ENCODE assay signal across 8 cellular contexts in the genomic region with DNA sequence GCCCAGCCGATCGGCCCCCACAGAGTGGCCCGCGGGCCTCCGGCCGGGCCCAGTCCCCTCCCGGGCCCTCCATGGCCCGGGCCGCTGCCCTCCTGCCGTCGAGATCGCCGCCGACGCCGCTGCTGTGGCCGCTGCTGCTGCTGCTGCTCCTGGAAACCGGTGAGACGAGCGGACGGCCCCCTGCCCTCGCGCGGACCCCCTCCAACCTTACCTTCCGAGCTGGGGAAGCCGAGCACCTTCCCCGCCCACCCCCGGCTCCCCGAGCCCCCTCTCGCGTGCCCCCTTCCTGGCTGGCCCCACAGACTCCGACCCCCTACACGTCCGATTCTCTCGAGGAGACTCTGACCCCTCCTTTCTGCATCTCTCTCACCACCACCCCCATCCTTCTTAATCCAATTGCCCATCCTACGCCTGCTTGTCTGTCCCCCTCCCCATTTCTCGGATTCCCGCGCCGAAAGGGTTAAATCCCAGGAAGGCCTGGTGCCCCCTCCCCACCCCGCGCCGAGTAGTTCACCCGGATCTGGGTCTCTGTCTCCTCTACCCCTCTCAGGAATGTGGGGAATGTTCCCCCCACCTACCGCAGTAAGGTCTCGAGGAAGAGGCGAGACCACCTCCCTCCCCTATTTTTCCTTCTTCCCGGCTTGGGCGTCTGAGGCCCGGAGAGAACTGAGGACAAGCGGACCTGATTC. TPM values are rescaled to one million over a fixed set of nuclear protein-coding genes. Genes with fewer than 3 reads are reported as not detected.
DNase-seq lines count a peak whose midpoint lies in the region; ATAC-seq, FAIRE-seq and TF ChIP-seq lines count a peak whose summit lies in the region.

No MANE protein-coding gene starts in this region.

- H3K4me3 ChIP-seq in HUES48 (ENCODE audit: low read depth, low read length) (peak overlapping the region; percentile 74), HepG2 (replicated peaks in 1 of 3; ENCODE audit: insufficient read depth in 1 of 3, low read depth in 2 of 3, low read length in 3 of 3) (peak overlapping the region; percentile 76 to 95 (median 84))

- H3K9ac ChIP-seq in HUES48 (ENCODE audit: low read depth, low read length) (peak overlapping the region; percentile 72), HepG2 (ENCODE audit: insufficient read depth, low read depth, low read length) (peak overlapping the region; percentile 100)

- H3K4me1 Mint-ChIP-seq in brain, result peaks cover 40% of the 10 kb centered on the region
- peaks cover 22% of the 10 kb centered on the region for H3K4me1 Mint-ChIP-seq in type B pancreatic cell (ENCODE audit: unreplicated experiment)

- no peak for TF ChIP-seq EP300 in HepG2 (IDR thresholded peaks at IDR 0.05; ENCODE audit: low read depth in 2 of 2, low read length in 2 of 2)
- no peak for TF ChIP-seq EP300 in HepG2 (CRISPR knock-in tag; IDR thresholded peaks at IDR 0.05; ENCODE audit: borderline replicate concordance)

- TF ChIP-seq POLR2A in HepG2 (IDR thresholded peaks at IDR 0.05; ENCODE audit: insufficient read depth in 1 of 2, low read depth in 2 of 2, low read length in 2 of 2) (0 out of 4 replicates have a peak, but pooled peaks of 1 of the 2 experiments have one; percentile 19), GM12892 (IDR thresholded peaks at IDR 0.05; ENCODE audit: low read depth, low read length) (no peak)

- ATAC-seq in HepG2 (no peak), GM21367 (IDR thresholded peaks at IDR 0.05; ENCODE audit: unreplicated experiment) (no peak), HG03469 (IDR thresholded peaks at IDR 0.05; ENCODE audit: unreplicated experiment) (no peak)

- peak overlapping the region; percentile 95 for H3K4me2 ChIP-seq in HepG2 (ENCODE audit: low read depth, low read length)

- H3K4me3 Mint-ChIP-seq in brain (peak overlapping the region; percentile 92 to 99 (median 98)), type B pancreatic cell (peak overlapping the region; percentile 96)

- H3K9me3 Mint-ChIP-seq in brain (peaks cover 0 to 4% (median 0%) of the 10 kb centered on the region in 5 experiments), type B pancreatic cell (no peaks in the 10 kb centered on the region)

- H3K9me3 ChIP-seq in HUES48 (ENCODE audit: control insufficient read depth, insufficient read depth, low read length), result no peaks in the 10 kb centered on the region
- no peaks in the 10 kb centered on the region for H3K9me3 ChIP-seq in HepG2 (ENCODE audit: low read length)

- POLR2A ChIA-PET in HepG2 (lab: Yijun Ruan, JAX), result interaction anchor here (1.0 to 2.0 kb wide), 19 partner anchors 10 to 231 kb away, joined by 3 to 23 read pairs (median 5); a partner anchor contains a TSS

- FAIRE-seq in HepG2 (lab: Jason Lieb, UNC) (no peak), GM12892 (lab: Jason Lieb, UNC) (no peak)

- peaks cover 36% of the 10 kb centered on the region for H4K20me1 ChIP-seq in HepG2 (ENCODE audit: insufficient read depth, low read length)

- in situ Hi-C loops in HepG2 (cut with HindIII; ENCODE audit: extremely low pct_ligation_motif_present, low pct_unique_long_range_greater_than_20kb), result loop anchor here (5.0 to 10.0 kb wide), 2 partner anchors 52 to 159 kb away; no protein-coding TSS in a partner anchor

- H3K36me3 Mint-ChIP-seq in brain (peaks cover 2% of the 10 kb centered on the region), type B pancreatic cell (no peaks in the 10 kb centered on the region)

- H2AFZ ChIP-seq in HepG2 (ENCODE audit: low read length), result no peak overlapping the region

- intact Hi-C loops in HepG2 (cut with micrococcal nuclease; ENCODE audit: unreplicated experiment), result loop anchor here (2.0 to 10.0 kb wide), 2 partner anchors 44 to 108 kb away; a partner anchor contains a TSS

- H3K36me3 ChIP-seq in HUES48 (ENCODE audit: control insufficient read depth, insufficient read depth, low read length) (peaks cover 9% of the 10 kb centered on the region), HepG2 (replicated peaks in 1 of 2; ENCODE audit: control insufficient read depth in 1 of 2, insufficient read depth in 2 of 2, low read length in 2 of 2) (peaks cover 0 to 4% of the 10 kb centered on the region in 2 experiments; a peak in 2 of 5 replicates)

- peak overlapping the region; percentile 95 to 99 (median 97) for H3K27ac Mint-ChIP-seq in brain
- peak overlapping the region; percentile 97 for H3K27ac Mint-ChIP-seq in type B pancreatic cell

- peaks cover 54% of the 10 kb centered on the region for H3K79me2 ChIP-seq in HepG2 (ENCODE audit: insufficient read depth, low read length)

- no peak for TF ChIP-seq CTCF in brain (conservative IDR thresholded peaks at IDR 0.05)
- TF ChIP-seq CTCF in HepG2 (CRISPR knock-in tag; IDR thresholded peaks at IDR 0.05), result no peak
- no peak for TF ChIP-seq CTCF in type B pancreatic cell (conservative IDR thresholded peaks at IDR 0.05)

- H3K27me3 ChIP-seq in HUES48 (ENCODE audit: control insufficient read depth, insufficient read depth, low read length) (peaks cover 3% of the 10 kb centered on the region; the same call in 1 of the 2 replicates), HepG2 (ENCODE audit: control insufficient read depth in 1 of 2, insufficient read depth in 2 of 2, low read length in 2 of 2) (no peaks in the 10 kb centered on the region; a peak in 1 of 5 replicates)

- no TSS peak for BruUV-seq in HepG2 (replicated peaks; lab: Mats Ljungman, UMichigan)

- TF ChIP-seq RAD21 in HepG2 (CRISPR knock-in tag; IDR thresholded peaks at IDR 0.05), result peak; percentile 63; the same call in 1 of the 2 replicates

- peak; percentile 13 for DNase-seq in AG08395 (ENCODE audit: low spot score)
- DNase-seq in HepG2 (ENCODE audit: low spot score), result no peak
- peak; percentile 86 for DNase-seq in type B pancreatic cell (ENCODE audit: extremely low spot score, unreplicated experiment)
- DNase-seq in GM12892 (ENCODE audit: insufficient read length), result no peak

- H3K27ac ChIP-seq in HUES48 (ENCODE audit: low read depth, low read length), result peak overlapping the region; percentile 97
- H3K27ac ChIP-seq in HepG2 (ENCODE audit: extremely low read length, insufficient read depth, low read length), result peak overlapping the region; percentile 95

- WGBS in HepG2 (ENCODE audit: low lambda C conversion rate), result 3% methylated on average over 28 of the region's 51 CpGs

- CTCF ChIA-PET in HepG2 (lab: Yijun Ruan, JAX; ENCODE audit: low intra/inter-chr PET ratio, low total read pairs), result interaction anchor here (1.1 to 3.8 kb wide), 4 partner anchors 39 to 69 kb away, joined by 4 to 50 read pairs (median 20); a partner anchor contains a TSS

- peaks cover 19% of the 10 kb centered on the region for H3K4me1 ChIP-seq in HUES48 (ENCODE audit: control insufficient read depth, insufficient read depth, low read length)
- peaks cover 51% of the 10 kb centered on the region for H3K4me1 ChIP-seq in HepG2 (ENCODE audit: insufficient read depth, low read length)

- peaks cover 20% of the 10 kb centered on the region for H3K27me3 Mint-ChIP-seq in brain
- H3K27me3 Mint-ChIP-seq in type B pancreatic cell, result no peaks in the 10 kb centered on the region

RNA-seq across cellular contexts. Expression of a gene that starts 0.5 kb away (rescaled TPM):
- polyA plus RNA-seq in brain (ENCODE audit: insufficient read depth, low read depth, low replicate concordance), result 49.8 TPM
- total RNA-seq in HepG2 (2016; rRNA removed; fragmentation: Illumina TruSeq; extraction: Trizol), result 32.7 and 75.4 TPM in 2 replicates
- 14.1 and 16.2 TPM in 2 replicates for total RNA-seq in HepG2 (2016; cell fraction: cytosol; rRNA removed; fragmentation: Illumina TruSeq; extraction: Trizol; ENCODE audit: low read depth)
- total RNA-seq in HepG2 (2016; cell fraction: insoluble cytoplasmic fraction; rRNA removed; fragmentation: Illumina TruSeq; extraction: Trizol), result 26.6 and 79.7 TPM in 2 replicates
- total RNA-seq in HepG2 (2016; cell fraction: membrane; rRNA removed; fragmentation: Illumina TruSeq; extraction: Trizol), result 27.2 and 31.1 TPM in 2 replicates
- total RNA-seq in HepG2 (2016; cell fraction: nucleus; rRNA removed; fragmentation: Illumina TruSeq; extraction: Trizol), result 65.4 and 75.4 TPM in 2 replicates
- polyA plus RNA-seq in HepG2 (2011; rRNA removed), result 114 and 164 TPM in 2 replicates
- 99.1 and 107 TPM in 2 replicates for polyA plus RNA-seq in HepG2 (2011; cell fraction: cytosol; rRNA removed)
- 78.9 and 91.7 TPM in 2 replicates for polyA plus RNA-seq in HepG2 (2011; cell fraction: nucleus; rRNA removed)
- 75.5 and 159 TPM in 2 replicates for polyA plus RNA-seq in HepG2 (2012)
- 13.2 and 14.3 TPM in 2 replicates for polyA plus RNA-seq in HepG2 (2016; cell fraction: cytosol; fragmentation: Illumina TruSeq; extraction: Trizol; ENCODE audit: low read depth)
- 33.0 and 42.6 TPM in 2 replicates for polyA plus RNA-seq in HepG2 (2016; cell fraction: insoluble cytoplasmic fraction; fragmentation: Illumina TruSeq; extraction: Trizol; ENCODE audit: low read depth)
- 24.0 and 26.9 TPM in 2 replicates for polyA plus RNA-seq in HepG2 (2016; cell fraction: membrane; fragmentation: Illumina TruSeq; extraction: Trizol; ENCODE audit: low read depth)
- polyA plus RNA-seq in HepG2 (2016; cell fraction: nucleus; fragmentation: Illumina TruSeq; extraction: Trizol; ENCODE audit: insufficient read depth, low read depth), result 142 TPM in 2 replicates
- polyA minus RNA-seq in HepG2 (2011; rRNA and poly(A)+ RNA removed; ENCODE audit: low replicate concordance), result 35.2 and 152 TPM in 2 replicates
- polyA minus RNA-seq in HepG2 (2011; cell fraction: cytosol; rRNA and poly(A)+ RNA removed), result 59.6 and 69.2 TPM in 2 replicates
- polyA minus RNA-seq in HepG2 (2011; cell fraction: nucleus; rRNA and poly(A)+ RNA removed), result 28.7 and 29.8 TPM in 2 replicates
- total RNA-seq in type B pancreatic cell (ENCODE audit: low replicate concordance), result 123 and 203 TPM in 2 replicates
- not detected for polyA plus RNA-seq in GM12892 (2012; ENCODE audit: missing spikeins)

RNA-seq across cellular contexts. Expression of a gene that starts 37.7 kb away (rescaled TPM):
- polyA plus RNA-seq in brain (ENCODE audit: insufficient read depth, low read depth, low replicate concordance) (92.8 TPM), HepG2 (2011; rRNA removed) (62.7 and 68.0 TPM in 2 replicates)
- total RNA-seq in HepG2 (2016; rRNA removed; fragmentation: Illumina TruSeq; extraction: Trizol) (30.6 and 51.2 TPM in 2 replicates), type B pancreatic cell (ENCODE audit: low replicate concordance) (105 and 124 TPM in 2 replicates)
- 13.8 and 14.2 TPM in 2 replicates for total RNA-seq in HepG2 (2016; cell fraction: cytosol; rRNA removed; fragmentation: Illumina TruSeq; extraction: Trizol; ENCODE audit: low read depth)
- 22.1 and 59.2 TPM in 2 replicates for total RNA-seq in HepG2 (2016; cell fraction: insoluble cytoplasmic fraction; rRNA removed; fragmentation: Illumina TruSeq; extraction: Trizol)
- total RNA-seq in HepG2 (2016; cell fraction: membrane; rRNA removed; fragmentation: Illumina TruSeq; extraction: Trizol), result 23.6 and 25.3 TPM in 2 replicates
- total RNA-seq in HepG2 (2016; cell fraction: nucleus; rRNA removed; fragmentation: Illumina TruSeq; extraction: Trizol), result 82.3 and 107 TPM in 2 replicates
- 30.5 and 43.7 TPM in 2 replicates for polyA plus RNA-seq in HepG2 (2011; cell fraction: cytosol; rRNA removed)
- polyA plus RNA-seq in HepG2 (2011; cell fraction: nucleus; rRNA removed), result 347 and 430 TPM in 2 replicates
- polyA plus RNA-seq in HepG2 (2012), result 225 and 263 TPM in 2 replicates
- 20.9 and 22.6 TPM in 2 replicates for polyA plus RNA-seq in HepG2 (2016; cell fraction: cytosol; fragmentation: Illumina TruSeq; extraction: Trizol; ENCODE audit: low read depth)
- polyA plus RNA-seq in HepG2 (2016; cell fraction: insoluble cytoplasmic fraction; fragmentation: Illumina TruSeq; extraction: Trizol; ENCODE audit: low read depth), result 55.5 and 77.0 TPM in 2 replicates
- polyA plus RNA-seq in HepG2 (2016; cell fraction: membrane; fragmentation: Illumina TruSeq; extraction: Trizol; ENCODE audit: low read depth), result 33.0 and 38.0 TPM in 2 replicates
- 426 and 433 TPM in 2 replicates for polyA plus RNA-seq in HepG2 (2016; cell fraction: nucleus; fragmentation: Illumina TruSeq; extraction: Trizol; ENCODE audit: insufficient read depth, low read depth)
- polyA minus RNA-seq in HepG2 (2011; rRNA and poly(A)+ RNA removed; ENCODE audit: low replicate concordance), result 67.0 TPM in 1 of 2 replicates, not detected in the other
- 53.4 and 68.9 TPM in 2 replicates for polyA minus RNA-seq in HepG2 (2011; cell fraction: cytosol; rRNA and poly(A)+ RNA removed)
- polyA minus RNA-seq in HepG2 (2011; cell fraction: nucleus; rRNA and poly(A)+ RNA removed), result 37.1 and 45.6 TPM in 2 replicates
- polyA plus RNA-seq in GM12892 (2012; ENCODE audit: missing spikeins), result not detected

RNA-seq across cellular contexts. Expression of a gene that starts 44.5 kb away (rescaled TPM):
- polyA plus RNA-seq in brain (ENCODE audit: insufficient read depth, low read depth, low replicate concordance) (61.1 TPM), HepG2 (2011; rRNA removed) (72.0 and 80.8 TPM in 2 replicates)
- total RNA-seq in HepG2 (2016; rRNA removed; fragmentation: Illumina TruSeq; extraction: Trizol) (84.5 and 110 TPM in 2 replicates), type B pancreatic cell (ENCODE audit: low replicate concordance) (75.1 and 77.8 TPM in 2 replicates)
- 53.8 and 61.2 TPM in 2 replicates for total RNA-seq in HepG2 (2016; cell fraction: cytosol; rRNA removed; fragmentation: Illumina TruSeq; extraction: Trizol; ENCODE audit: low read depth)
- 80.8 and 107 TPM in 2 replicates for total RNA-seq in HepG2 (2016; cell fraction: insoluble cytoplasmic fraction; rRNA removed; fragmentation: Illumina TruSeq; extraction: Trizol)
- total RNA-seq in HepG2 (2016; cell fraction: membrane; rRNA removed; fragmentation: Illumina TruSeq; extraction: Trizol), result 83.6 and 90.9 TPM in 2 replicates
- total RNA-seq in HepG2 (2016; cell fraction: nucleus; rRNA removed; fragmentation: Illumina TruSeq; extraction: Trizol), result 53.3 and 59.8 TPM in 2 replicates
- polyA plus RNA-seq in HepG2 (2011; cell fraction: cytosol; rRNA removed), result 70.1 and 101 TPM in 2 replicates
- 86.1 and 90.7 TPM in 2 replicates for polyA plus RNA-seq in HepG2 (2011; cell fraction: nucleus; rRNA removed)
- polyA plus RNA-seq in HepG2 (2012), result 50.6 and 56.9 TPM in 2 replicates
- 78.5 and 80.1 TPM in 2 replicates for polyA plus RNA-seq in HepG2 (2016; cell fraction: cytosol; fragmentation: Illumina TruSeq; extraction: Trizol; ENCODE audit: low read depth)
- 123 and 139 TPM in 2 replicates for polyA plus RNA-seq in HepG2 (2016; cell fraction: insoluble cytoplasmic fraction; fragmentation: Illumina TruSeq; extraction: Trizol; ENCODE audit: low read depth)
- polyA plus RNA-seq in HepG2 (2016; cell fraction: membrane; fragmentation: Illumina TruSeq; extraction: Trizol; ENCODE audit: low read depth), result 85.7 and 87.8 TPM in 2 replicates
- 130 and 133 TPM in 2 replicates for polyA plus RNA-seq in HepG2 (2016; cell fraction: nucleus; fragmentation: Illumina TruSeq; extraction: Trizol; ENCODE audit: insufficient read depth, low read depth)
- polyA minus RNA-seq in HepG2 (2011; rRNA and poly(A)+ RNA removed; ENCODE audit: low replicate concordance), result 89.9 and 116 TPM in 2 replicates
- 25.4 and 31.5 TPM in 2 replicates for polyA minus RNA-seq in HepG2 (2011; cell fraction: cytosol; rRNA and poly(A)+ RNA removed)
- 14.4 and 14.8 TPM in 2 replicates for polyA minus RNA-seq in HepG2 (2011; cell fraction: nucleus; rRNA and poly(A)+ RNA removed)
- polyA plus RNA-seq in GM12892 (2012; ENCODE audit: missing spikeins), result 56.1 TPM

RNA-seq across cellular contexts. Expression of a gene that starts 59.0 kb away (rescaled TPM):
- polyA plus RNA-seq in brain (ENCODE audit: insufficient read depth, low read depth, low replicate concordance), result 407 TPM
- total RNA-seq in HepG2 (2016; rRNA removed; fragmentation: Illumina TruSeq; extraction: Trizol), result 458 and 1,328 TPM in 2 replicates
- total RNA-seq in HepG2 (2016; cell fraction: cytosol; rRNA removed; fragmentation: Illumina TruSeq; extraction: Trizol; ENCODE audit: low read depth), result 159 and 166 TPM in 2 replicates
- 502 and 1,332 TPM in 2 replicates for total RNA-seq in HepG2 (2016; cell fraction: insoluble cytoplasmic fraction; rRNA removed; fragmentation: Illumina TruSeq; extraction: Trizol)
- total RNA-seq in HepG2 (2016; cell fraction: membrane; rRNA removed; fragmentation: Illumina TruSeq; extraction: Trizol), result 224 and 230 TPM in 2 replicates
- total RNA-seq in HepG2 (2016; cell fraction: nucleus; rRNA removed; fragmentation: Illumina TruSeq; extraction: Trizol), result 800 and 999 TPM in 2 replicates
- 1,470 and 1,944 TPM in 2 replicates for polyA plus RNA-seq in HepG2 (2011; rRNA removed)
- polyA plus RNA-seq in HepG2 (2011; cell fraction: cytosol; rRNA removed), result 2,997 and 3,700 TPM in 2 replicates
- polyA plus RNA-seq in HepG2 (2011; cell fraction: nucleus; rRNA removed), result 1,674 and 2,058 TPM in 2 replicates
- polyA plus RNA-seq in HepG2 (2012), result 709 and 938 TPM in 2 replicates
- 177 and 191 TPM in 2 replicates for polyA plus RNA-seq in HepG2 (2016; cell fraction: cytosol; fragmentation: Illumina TruSeq; extraction: Trizol; ENCODE audit: low read depth)
- 450 and 491 TPM in 2 replicates for polyA plus RNA-seq in HepG2 (2016; cell fraction: insoluble cytoplasmic fraction; fragmentation: Illumina TruSeq; extraction: Trizol; ENCODE audit: low read depth)
- 185 and 190 TPM in 2 replicates for polyA plus RNA-seq in HepG2 (2016; cell fraction: membrane; fragmentation: Illumina TruSeq; extraction: Trizol; ENCODE audit: low read depth)
- 1,533 and 1,741 TPM in 2 replicates for polyA plus RNA-seq in HepG2 (2016; cell fraction: nucleus; fragmentation: Illumina TruSeq; extraction: Trizol; ENCODE audit: insufficient read depth, low read depth)
- polyA minus RNA-seq in HepG2 (2011; rRNA and poly(A)+ RNA removed; ENCODE audit: low replicate concordance), result 0.40 and 224 TPM in 2 replicates
- 272 and 395 TPM in 2 replicates for polyA minus RNA-seq in HepG2 (2011; cell fraction: cytosol; rRNA and poly(A)+ RNA removed)
- polyA minus RNA-seq in HepG2 (2011; cell fraction: nucleus; rRNA and poly(A)+ RNA removed), result 73.5 and 101 TPM in 2 replicates
- total RNA-seq in type B pancreatic cell (ENCODE audit: low replicate concordance), result 168 and 209 TPM in 2 replicates
- 0.55 TPM for polyA plus RNA-seq in GM12892 (2012; ENCODE audit: missing spikeins)

Comparison
In these comparisons a context has a peak if more than half of its experiments do, and no peak if none do; other contexts are left out.
1. DNase-seq: peak in AG08395 (single experiment) and type B pancreatic cell (single experiment); none in HepG2 (single experiment) and GM12892 (single experiment).